In the genomic region with DNA sequence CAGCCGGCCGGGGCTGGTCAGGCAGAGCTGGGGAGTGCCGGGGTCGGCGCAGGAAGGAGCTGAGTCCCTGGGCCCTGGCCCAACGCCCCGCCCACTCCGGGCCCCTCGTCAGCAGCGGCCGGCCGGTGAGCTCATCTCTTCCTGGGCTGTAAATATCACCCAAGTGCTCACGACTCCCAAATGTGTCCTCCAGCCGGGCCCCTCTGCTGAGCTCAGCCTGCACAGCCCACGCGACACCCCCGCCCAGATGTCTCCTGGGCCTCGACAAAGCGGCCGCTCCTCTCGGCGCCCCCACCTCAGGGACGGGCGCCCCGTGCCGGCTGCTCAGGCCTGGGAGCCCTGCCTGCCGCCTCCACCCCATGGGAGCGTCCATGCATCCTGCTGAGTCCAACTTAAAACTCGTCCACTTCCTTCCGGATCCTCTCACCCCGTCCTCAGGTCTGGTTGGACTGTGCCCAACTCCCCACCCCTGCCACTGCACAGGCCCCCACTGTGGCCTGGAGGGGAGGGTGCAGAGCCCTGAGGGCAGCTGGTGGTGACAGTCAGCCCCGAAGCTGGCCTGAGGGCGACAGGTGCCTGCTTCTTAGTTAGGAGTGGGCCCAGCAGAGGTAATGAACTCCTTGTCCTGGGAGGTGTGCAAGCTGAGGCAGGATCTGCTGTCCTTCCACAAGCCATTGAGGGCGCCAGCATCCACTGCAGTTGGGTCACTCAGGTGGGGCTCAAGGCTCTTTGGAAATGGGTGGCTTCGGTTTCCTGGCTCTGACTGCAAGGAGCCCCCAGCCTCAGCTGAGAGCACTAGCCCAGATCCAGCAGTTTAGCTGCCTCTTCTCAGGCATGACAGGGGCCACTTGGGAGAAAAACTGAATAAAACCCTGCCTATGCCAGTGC, we compare ENCODE assay signal across 7 cellular contexts. TPM values are rescaled to one million over a fixed set of nuclear protein-coding genes. Genes with fewer than 3 reads are reported as not detected.
DNase-seq lines count a peak whose midpoint lies in the region; ATAC-seq and TF ChIP-seq lines count a peak whose summit lies in the region.

No MANE protein-coding gene starts in this region.

- no peak for TF ChIP-seq EP300 in sigmoid colon (IDR thresholded peaks at IDR 0.05)

- peaks cover 36% of the 10 kb centered on the region for H3K4me1 ChIP-seq in Karpas-422 (ENCODE audit: low read length)
- H3K4me1 ChIP-seq in sigmoid colon = peaks cover 0 to 24% (median 9%) of the 10 kb centered on the region in 4 donors

- no peak overlapping the region for H3K9ac ChIP-seq in Karpas-422 (ENCODE audit: low read length)

- no peak overlapping the region for H3K4me2 ChIP-seq in Karpas-422 (ENCODE audit: low read depth, low read length, poor library complexity, severe bottlenecking)

- no peak overlapping the region for H3K4me3 Mint-ChIP-seq in activated CD4-positive, alpha-beta memory T cell treated with anti-CD3 and anti-CD28 coated beads for 36 hours
- no peak overlapping the region for H3K4me3 Mint-ChIP-seq in stimulated activated naive B cell treated with anti-CD40 and anti-IgM and Interleukin-4, amounts not matched to agents 10 μg/mL and 1 μg/mL and 100 μg/mL, for 72 hours

- H3K4me3 ChIP-seq in Karpas-422 (ENCODE audit: low read length) (no peak overlapping the region), sigmoid colon (no peak overlapping the region)

- no peaks in the 10 kb centered on the region for H3K27me3 ChIP-seq in Karpas-422 (ENCODE audit: low read length)
- H3K27me3 ChIP-seq in sigmoid colon = peaks cover 0 to 4% (median 0%) of the 10 kb centered on the region in 3 donors

- CTCF ChIA-PET in activated CD4-positive, alpha-beta memory T cell treated with anti-CD3 and anti-CD28 coated beads for 36 hours (lab: Charles Lee) = interaction anchor here (0.8 to 2.8 kb wide), 8 partner anchors 19 to 324 kb away, joined by 3 to 11 read pairs (median 4); partner anchors contain the start of gene DGCR6L

- H3K9me3 ChIP-seq in Karpas-422 (ENCODE audit: low read length) (no peaks in the 10 kb centered on the region), sigmoid colon (no peaks in the 10 kb centered on the region)

- no peak for TF ChIP-seq CTCF in GM20000 (IDR thresholded peaks at IDR 0.05; ENCODE audit: extremely low read depth, missing control alignments)
- no peak for TF ChIP-seq CTCF in sigmoid colon (IDR thresholded peaks at IDR 0.05)

- ATAC-seq in left ventricle myocardium superior (peak; percentile 56), HG03108 (IDR thresholded peaks at IDR 0.05; ENCODE audit: unreplicated experiment) (no peak)
- peak in 1 of 2 donors; percentile 14 for ATAC-seq in stimulated activated naive B cell treated with anti-CD40 and anti-IgM and Interleukin-4, amounts not matched to agents 10 μg/mL and 1 μg/mL and 100 μg/mL, for 72 hours (replicated peaks)

- intact Hi-C loops in activated CD4-positive, alpha-beta memory T cell treated with anti-CD3 and anti-CD28 coated beads for 36 hours (cut with micrococcal nuclease) = no loop called here
- intact Hi-C loops in left ventricle myocardium superior (cut with micrococcal nuclease) (no loop called here), sigmoid colon (cut with DNase I) (no loop called here)

- no peaks in the 10 kb centered on the region for H3K79me2 ChIP-seq in Karpas-422 (ENCODE audit: low read length)

- no peak for TF ChIP-seq POLR2A in sigmoid colon (IDR thresholded peaks at IDR 0.05)

- no peaks in the 10 kb centered on the region for H3K27me3 Mint-ChIP-seq in activated CD4-positive, alpha-beta memory T cell treated with anti-CD3 and anti-CD28 coated beads for 36 hours
- H3K27me3 Mint-ChIP-seq in stimulated activated naive B cell treated with anti-CD40 and anti-IgM and Interleukin-4, amounts not matched to agents 10 μg/mL and 1 μg/mL and 100 μg/mL, for 72 hours = peaks cover 0 to 11% of the 10 kb centered on the region in 2 donors

- H3K9me3 Mint-ChIP-seq in activated CD4-positive, alpha-beta memory T cell treated with anti-CD3 and anti-CD28 coated beads for 36 hours = no peaks in the 10 kb centered on the region
- no peaks in the 10 kb centered on the region for H3K9me3 Mint-ChIP-seq in stimulated activated naive B cell treated with anti-CD40 and anti-IgM and Interleukin-4, amounts not matched to agents 10 μg/mL and 1 μg/mL and 100 μg/mL, for 72 hours

- DNase-seq in GM20000 (ENCODE audit: low spot score) = peak; percentile 74
- DNase-seq in activated CD4-positive, alpha-beta memory T cell treated with anti-CD3 and anti-CD28 coated beads for 36 hours = peak; percentile 26
- DNase-seq in left ventricle myocardium superior = peak; percentile 67
- DNase-seq in stimulated activated naive B cell treated with anti-CD40 and anti-IgM and Interleukin-4, amounts not matched to agents 10 μg/mL and 1 μg/mL and 100 μg/mL, for 72 hours = no peak
- no peak for DNase-seq in Karpas-422
- DNase-seq in sigmoid colon = no peak

- H3K27ac ChIP-seq in Karpas-422 (ENCODE audit: low read length) = no peak overlapping the region
- peak overlapping the region in 2 of 4 donors; percentile 2 to 16 for H3K27ac ChIP-seq in sigmoid colon

- H3K36me3 Mint-ChIP-seq in activated CD4-positive, alpha-beta memory T cell treated with anti-CD3 and anti-CD28 coated beads for 36 hours = no peaks in the 10 kb centered on the region
- H3K36me3 Mint-ChIP-seq in stimulated activated naive B cell treated with anti-CD40 and anti-IgM and Interleukin-4, amounts not matched to agents 10 μg/mL and 1 μg/mL and 100 μg/mL, for 72 hours = no peaks in the 10 kb centered on the region

- no peaks in the 10 kb centered on the region for H3K9me2 ChIP-seq in Karpas-422 (replicated peaks; ENCODE audit: insufficient read depth, low read length)

- peaks cover 27% of the 10 kb centered on the region for H3K4me1 Mint-ChIP-seq in activated CD4-positive, alpha-beta memory T cell treated with anti-CD3 and anti-CD28 coated beads for 36 hours (ENCODE audit: low read depth)
- H3K4me1 Mint-ChIP-seq in stimulated activated naive B cell treated with anti-CD40 and anti-IgM and Interleukin-4, amounts not matched to agents 10 μg/mL and 1 μg/mL and 100 μg/mL, for 72 hours = peaks cover 20 to 40% of the 10 kb centered on the region in 2 donors

- WGBS in sigmoid colon, 2 donors = 40 to 57% methylated on average over 35 of the region's 35 CpGs

- no peaks in the 10 kb centered on the region for H4K20me1 ChIP-seq in Karpas-422 (ENCODE audit: insufficient read depth, low read depth, low read length)

- POLR2A ChIA-PET in activated CD4-positive, alpha-beta memory T cell treated with anti-CD3 and anti-CD28 coated beads for 36 hours (lab: Charles Lee) = no interaction called here

- H3K36me3 ChIP-seq in Karpas-422 (ENCODE audit: insufficient read depth, low read length) (no peaks in the 10 kb centered on the region), sigmoid colon (no peaks in the 10 kb centered on the region)

- no peak overlapping the region for H2AFZ ChIP-seq in Karpas-422 (ENCODE audit: low read length)

- no peak overlapping the region for H3K27ac Mint-ChIP-seq in activated CD4-positive, alpha-beta memory T cell treated with anti-CD3 and anti-CD28 coated beads for 36 hours
- H3K27ac Mint-ChIP-seq in stimulated activated naive B cell treated with anti-CD40 and anti-IgM and Interleukin-4, amounts not matched to agents 10 μg/mL and 1 μg/mL and 100 μg/mL, for 72 hours = peak overlapping the region; percentile 62

RNA-seq across cellular contexts. Expression of gene RTN4R, which starts 28.8 kb away (rescaled TPM):
- total RNA-seq in activated CD4-positive, alpha-beta memory T cell treated with anti-CD3 and anti-CD28 coated beads for 36 hours = 1 to 10 TPM; 2.6 to 3.1 TPM
- 1.2 TPM for total RNA-seq in left ventricle myocardium superior
- 0.29 and 0.30 TPM in 2 replicates for total RNA-seq in Karpas-422 (2014; rRNA removed; shearing (Covaris generic); ENCODE audit: low replicate concordance)
- total RNA-seq in sigmoid colon = under 1 TPM in 2 of 4 donors, not detected in 2; 0.36 to 0.83 TPM
- polyA plus RNA-seq in sigmoid colon = 1 to 10 TPM in 2 of 3 donors, under 1 TPM in 1; 0.60 to 4.3 (median 1.4) TPM

Comparison
In these comparisons a context has a peak if more than half of its experiments do, and no peak if none do; other contexts are left out.
1. DNase-seq: peak in GM20000 (single experiment), activated CD4-positive, alpha-beta memory T cell treated with anti-CD3 and anti-CD28 coated beads for 36 hours (single experiment) and left ventricle myocardium superior (single experiment); none in stimulated activated naive B cell treated with anti-CD40 and anti-IgM and Interleukin-4, amounts not matched to agents 10 μg/mL and 1 μg/mL and 100 μg/mL, for 72 hours (single experiment), Karpas-422 (single experiment) and sigmoid colon (single experiment).